ENCODE assay signal across 10 cellular contexts in genomic region chr1:36199934-36200741, GRCh38. TPM values are rescaled to one million over a fixed set of nuclear protein-coding genes. Genes with fewer than 3 reads are reported as not detected.
DNase-seq lines count a peak whose midpoint lies in the region; ATAC-seq and TF ChIP-seq lines count a peak whose summit lies in the region.
"Had no signal": no experiment of that assay in that cellular context is flagged by ENCODE, and none has a peak within 500 bp of the region (broad histone marks: within the 10 kb centered on the region; RNA-seq: fewer than 3 reads in every experiment).

No MANE protein-coding gene starts in this region.

- CTCF ChIA-PET in WTC11 (lab: Charles Lee), result interaction anchor here (1.0 to 1.9 kb wide), 4 partner anchors 12 to 103 kb away, joined by 3 to 9 read pairs (median 6); partner anchors contain the start of gene THRAP3

- H3K27ac Mint-ChIP-seq in HFFc6 (no peak overlapping the region; the same call in 1 of the 2 replicates), WTC11 (0 out of 2 replicates have a peak overlapping the region, but pooled peaks have one; percentile 1)

- H3K4me1 Mint-ChIP-seq in HFFc6 (ENCODE audit: low read depth), result peaks cover 24% of the 10 kb centered on the region
- peaks cover 8% of the 10 kb centered on the region for H3K4me1 Mint-ChIP-seq in WTC11

- no peaks in the 10 kb centered on the region for H3K9me3 ChIP-seq in stomach smooth muscle (ENCODE audit: control insufficient read depth in 2 of 2, low read length in 2 of 2)

- H3K4me3 ChIP-seq in stomach smooth muscle (ENCODE audit: low read length in 2 of 2), result no peak overlapping the region

- no peaks in the 10 kb centered on the region for H3K9me3 Mint-ChIP-seq in HFFc6
- no peaks in the 10 kb centered on the region for H3K9me3 Mint-ChIP-seq in WTC11

- peaks cover 18% of the 10 kb centered on the region for H3K4me1 ChIP-seq in stomach smooth muscle (ENCODE audit: control insufficient read depth, insufficient read depth, low read length)

- H3K36me3 ChIP-seq in stomach smooth muscle (ENCODE audit: control insufficient read depth in 2 of 2, insufficient read depth in 2 of 2, low read length in 2 of 2), result no peaks in the 10 kb centered on the region

- TF ChIP-seq CTCF in HFFc6 (IDR thresholded peaks at IDR 0.05) (no peak), WTC11 (IDR thresholded peaks at IDR 0.05) (no peak)

- peak overlapping the region; percentile 86 for H3K27ac ChIP-seq in stomach smooth muscle (ENCODE audit: low read length)

- no peak for ATAC-seq in WTC11
- ATAC-seq in Right ventricle myocardium superior (ENCODE audit: poor library complexity), result peak; percentile 51
- ATAC-seq in HG03108 (IDR thresholded peaks at IDR 0.05; ENCODE audit: unreplicated experiment), result no peak
- no peak for ATAC-seq in HG02571 (IDR thresholded peaks at IDR 0.05; ENCODE audit: unreplicated experiment)

- H3K36me3 Mint-ChIP-seq in HFFc6 (ENCODE audit: low read depth), result no peaks in the 10 kb centered on the region; the same call in 1 of the 2 replicates
- H3K36me3 Mint-ChIP-seq in WTC11, result no peaks in the 10 kb centered on the region

- peak; percentile 11 for DNase-seq in HFFc6
- DNase-seq in WTC11 (ENCODE audit: low spot score), result no peak
- peak; percentile 49 for DNase-seq in Right ventricle myocardium superior
- DNase-seq in SIG-M5 (lab: John Stamatoyannopoulos, UW), result no peak
- DNase-seq: NCI-H1436; stimulated activated CD4-positive, alpha-beta T cell treated with anti-CD3 and anti-CD28 coated beads, Interleukin-2, amount 100 ng/mL, for 24 hours; T-helper 2 cell had no signal

- POLR2A ChIA-PET in WTC11 (lab: Charles Lee), result interaction anchor here (0.6 kb wide), 1 partner anchor 11 kb away, joined by 3 read pairs; no protein-coding TSS in a partner anchor

- no peaks in the 10 kb centered on the region for H3K27me3 ChIP-seq in stomach smooth muscle (ENCODE audit: control insufficient read depth in 1 of 2, insufficient read depth in 2 of 2, low read length in 2 of 2)

- H3K9ac ChIP-seq in stomach smooth muscle (ENCODE audit: low read length in 2 of 2), result peak overlapping the region in 1 of 2 donors; percentile 36

- no peak overlapping the region for H3K4me3 Mint-ChIP-seq in HFFc6
- H3K4me3 Mint-ChIP-seq in WTC11, result no peak overlapping the region

- H3K27me3 Mint-ChIP-seq in HFFc6 (ENCODE audit: insufficient read depth) (no peaks in the 10 kb centered on the region; the same call in 1 of the 2 replicates), WTC11 (ENCODE audit: low read depth) (no peaks in the 10 kb centered on the region; the same call in 1 of the 2 replicates)

- intact Hi-C loops in Right ventricle myocardium superior (cut with DNase I), result loop anchor here (10.0 kb wide), 1 partner anchor 105 kb away; no protein-coding TSS in a partner anchor

TF ChIP-seq in WTC11, 78 proteins besides CTCF, POLR2A, EP300 and RAD21:
- TF ChIP-seq E2F4 (CRISPR knock-in tag; IDR thresholded peaks at IDR 0.05; ENCODE audit: borderline replicate concordance, low read depth), result no peak
- no peak for TF ChIP-seq NR3C1 (CRISPR knock-in tag; conservative IDR thresholded peaks at IDR 0.05; ENCODE audit: low read depth)
- no peak for TF ChIP-seq ZNF281 (CRISPR knock-in tag; IDR thresholded peaks at IDR 0.05)
- TF ChIP-seq CREB1 (CRISPR knock-in tag; IDR thresholded peaks at IDR 0.05), result no peak
- no peak for TF ChIP-seq STAT6 (CRISPR knock-in tag; conservative IDR thresholded peaks at IDR 0.05; ENCODE audit: low read depth)

RNA-seq across cellular contexts. Expression of gene THRAP3, which starts 24.1 kb away (rescaled TPM):
- total RNA-seq in HFFc6 (2021; fragmentation: NEBNext Ultra II Directional; extraction: Animal tissue kit (Norgen Biotek cat#: 25700)), result 100 to 1,000 TPM; 116 to 126 (median 121) TPM
- 150 to 160 TPM (median 153 TPM) in 3 replicates for total RNA-seq in WTC11 (2021)
- 57.6 TPM for total RNA-seq in Right ventricle myocardium superior

RNA-seq across cellular contexts. Expression of gene MAP7D1, which starts 44.2 kb away (rescaled TPM):
- 100 to 1,000 TPM; 202 to 234 (median 210) TPM for total RNA-seq in HFFc6 (2021; fragmentation: NEBNext Ultra II Directional; extraction: Animal tissue kit (Norgen Biotek cat#: 25700))
- total RNA-seq in WTC11 (2021) (65.0 to 88.7 TPM (median 72.0 TPM) in 3 replicates), Right ventricle myocardium superior (390 TPM)

RNA-seq across cellular contexts. Expression of gene TRAPPC3, which starts 50.9 kb away (rescaled TPM):
- total RNA-seq in HFFc6 (2021; fragmentation: NEBNext Ultra II Directional; extraction: Animal tissue kit (Norgen Biotek cat#: 25700)), result 10 to 100 TPM; 76.6 to 93.4 (median 78.6) TPM
- total RNA-seq in WTC11 (2021) (48.9 to 52.5 TPM (median 52.0 TPM) in 3 replicates), Right ventricle myocardium superior (59.6 TPM)

Comparison
In these comparisons a context has a peak if more than half of its experiments do, and no peak if none do; other contexts are left out.
1. DNase-seq: peak in HFFc6 (single experiment) and Right ventricle myocardium superior (single experiment); none in WTC11 (single experiment) and SIG-M5 (single experiment).